In genomic region chr17:74454197-74455024, GRCh38 we compare ENCODE assay signal across 8 cellular contexts. TPM values are rescaled to one million over a fixed set of nuclear protein-coding genes. Genes with fewer than 3 reads are reported as not detected.
DNase-seq lines count a peak whose midpoint lies in the region; ATAC-seq and TF ChIP-seq lines count a peak whose summit lies in the region.

No MANE protein-coding gene starts in this region.

- peak overlapping the region; percentile 35; the same call in 1 of the 2 replicates for H2AFZ ChIP-seq in OCI-LY7 (ENCODE audit: low read length)

- no peaks in the 10 kb centered on the region for H3K79me2 ChIP-seq in OCI-LY7 (ENCODE audit: insufficient read depth, low read depth, low read length)

- TF ChIP-seq CTCF in C4-2B (conservative IDR thresholded peaks at IDR 0.05): no peak
- TF ChIP-seq CTCF in OCI-LY7 (conservative IDR thresholded peaks at IDR 0.05; ENCODE audit: low read length): peak; percentile 29; the same call in 1 of the 2 replicates
- no peak for TF ChIP-seq CTCF in lower leg skin (IDR thresholded peaks at IDR 0.05)
- TF ChIP-seq CTCF in stomach (IDR thresholded peaks at IDR 0.05): peak in 4 of 7 experiments; percentile 13 to 46 (median 28)

- TF ChIP-seq EP300 in stomach (IDR thresholded peaks at IDR 0.05): no peak

- intact Hi-C loops in OCI-LY7 (cut with micrococcal nuclease; ENCODE audit: unreplicated experiment): loop anchor here (2.0 to 10.0 kb wide), 2 partner anchors 44 to 240 kb away; partner anchors contain the start of gene TTYH2
- intact Hi-C loops in lower leg skin (cut with DNase I; ENCODE audit: low total_unique reads): no loop called here
- intact Hi-C loops in stomach (cut with DNase I; ENCODE audit: low total_unique reads): loop anchor here (2.0 kb wide), 1 partner anchor 76 kb away; no protein-coding TSS in a partner anchor

- H3K27me3 ChIP-seq in stomach: no peaks in the 10 kb centered on the region

- H3K4me1 ChIP-seq in OCI-LY7 (ENCODE audit: insufficient read depth, low read length, poor library complexity, severe bottlenecking): peaks cover 52% of the 10 kb centered on the region
- H3K4me1 ChIP-seq in stomach: peaks cover 48 to 53% (median 51%) of the 10 kb centered on the region in 4 donors

- H4K20me1 ChIP-seq in OCI-LY7 (ENCODE audit: insufficient read depth, low read length): no peaks in the 10 kb centered on the region

- H3K4me3 ChIP-seq in OCI-LY7 (ENCODE audit: low read depth, low read length, poor library complexity, severe bottlenecking): peak overlapping the region; percentile 60
- no peak overlapping the region for H3K4me3 ChIP-seq in lower leg skin (ENCODE audit: low read depth, poor library complexity, severe bottlenecking)
- H3K4me3 ChIP-seq in stomach: peak overlapping the region; percentile 42 to 48 (median 46)

- BruUV-seq in OCI-LY7 (replicated peaks; lab: Mats Ljungman, UMichigan): no TSS peak

- 6 to 11% methylated on average over 21 of the region's 40 CpGs for WGBS in lower leg skin, 2 donors
- 6 to 23% (median 11%) methylated on average over 15 to 40 of the region's 40 CpGs for WGBS in stomach, 5 donors

- DNase-seq in OCI-LY7 (ENCODE audit: low spot score) (peak; percentile 48), dedifferentiated amniotic fluid mesenchymal stem cell (ENCODE audit: extremely low spot score) (peak; percentile 44), lower leg skin (ENCODE audit: low spot score in 2 of 2) (peak; percentile 83 to 97), stomach (no peak)
- no peak for DNase-seq in stimulated activated CD4-positive, alpha-beta T cell treated with anti-CD3 and anti-CD28 coated beads, Interleukin-1b, Interleukin-23, amount 100 ng/mL, for 48 hours

- ATAC-seq in GM19023 (IDR thresholded peaks at IDR 0.05; ENCODE audit: unreplicated experiment): peak; percentile 34
- peak; percentile 86 for ATAC-seq in HG03159 (IDR thresholded peaks at IDR 0.05; ENCODE audit: unreplicated experiment)

- CTCF ChIA-PET in OCI-LY7 (lab: Charles Lee; ENCODE audit: unreplicated experiment): interaction anchor here (0.6 to 1.3 kb wide), 4 partner anchors 75 to 249 kb away, joined by 3 to 7 read pairs (median 4); no protein-coding TSS in a partner anchor

- peak overlapping the region; percentile 64 for H3K4me2 ChIP-seq in OCI-LY7 (ENCODE audit: low read length)

- POLR2A ChIA-PET in OCI-LY7 (lab: Charles Lee): interaction anchor here (0.6 to 2.2 kb wide), 15 partner anchors 9 to 123 kb away, joined by 3 to 7 read pairs (median 3); no protein-coding TSS in a partner anchor

- TF ChIP-seq POLR2A in lower leg skin (IDR thresholded peaks at IDR 0.05) (no peak), stomach (IDR thresholded peaks at IDR 0.05) (peak in 1 of 4 donors; percentile 11)

- no peaks in the 10 kb centered on the region for H3K9me2 ChIP-seq in OCI-LY7 (ENCODE audit: insufficient read depth, low read length)

- H3K36me3 ChIP-seq in OCI-LY7 (ENCODE audit: insufficient read depth, low read length) (no peaks in the 10 kb centered on the region), stomach (peaks cover 0 to 12% (median 10%) of the 10 kb centered on the region in 4 donors)

- peak overlapping the region; percentile 73 for H3K27ac ChIP-seq in C4-2B
- H3K27ac ChIP-seq in OCI-LY7 (ENCODE audit: low read depth, low read length, poor library complexity, severe bottlenecking): peak overlapping the region; percentile 73
- H3K27ac ChIP-seq in stomach: peak overlapping the region; percentile 83 to 99 (median 90)

- no peaks in the 10 kb centered on the region for H3K9me3 ChIP-seq in OCI-LY7 (ENCODE audit: low read length)
- no peaks in the 10 kb centered on the region for H3K9me3 ChIP-seq in stomach

RNA-seq across cellular contexts. Expression of gene CD300A, which starts 12.0 kb away (rescaled TPM):
- total RNA-seq in OCI-LY7 (2014; rRNA removed; shearing (Covaris generic)): 6.7 and 7.4 TPM in 2 replicates
- total RNA-seq in OCI-LY7 (2022): 1.8 and 3.5 TPM in 2 replicates
- 10 to 100 TPM in 2 of 4 donors, 1 to 10 TPM in 2; 5.5 to 13.0 (median 8.7) TPM for total RNA-seq in lower leg skin
- 1 to 10 TPM in 3 of 5 donors, not detected in 2; 3.1 to 8.0 (median 5.3) TPM for total RNA-seq in stomach
- 1 to 10 TPM; 1.8 to 4.7 (median 2.7) TPM for polyA plus RNA-seq in stomach

RNA-seq across cellular contexts. Expression of gene GPRC5C, which starts 22.5 kb away (rescaled TPM):
- 9.4 and 19.5 TPM in 2 replicates for total RNA-seq in OCI-LY7 (2014; rRNA removed; shearing (Covaris generic))
- total RNA-seq in OCI-LY7 (2022) (1.1 and 2.0 TPM in 2 replicates), lower leg skin (100 to 1,000 TPM in 2 of 4 donors, 10 to 100 TPM in 2; 80.3 to 147 (median 99.1) TPM), stomach (100 to 1,000 TPM in 4 of 5 donors, 10 to 100 TPM in 1; 66.5 to 321 (median 141) TPM)
- 100 to 1,000 TPM in 2 of 3 donors, 10 to 100 TPM in 1; 84.5 to 145 (median 117) TPM for polyA plus RNA-seq in stomach

Comparison
In these comparisons a context has a peak if more than half of its experiments do, and no peak if none do; other contexts are left out.
1. CTCF ChIP-seq: peak in OCI-LY7 (single experiment) and stomach (4 of 7); none in C4-2B (single experiment) and lower leg skin (0 of 3).
2. DNase-seq: peak in OCI-LY7 (single experiment), dedifferentiated amniotic fluid mesenchymal stem cell (single experiment) and lower leg skin (2 of 2); none in stomach (single experiment) and stimulated activated CD4-positive, alpha-beta T cell treated with anti-CD3 and anti-CD28 coated beads, Interleukin-1b, Interleukin-23, amount 100 ng/mL, for 48 hours (single experiment).
3. Peak in every context shown above with its lines, with median percentiles within 50 percentile points of each other: H3K27ac ChIP-seq.